ENCODE assay signal across 1 cellular context in the genomic region with DNA sequence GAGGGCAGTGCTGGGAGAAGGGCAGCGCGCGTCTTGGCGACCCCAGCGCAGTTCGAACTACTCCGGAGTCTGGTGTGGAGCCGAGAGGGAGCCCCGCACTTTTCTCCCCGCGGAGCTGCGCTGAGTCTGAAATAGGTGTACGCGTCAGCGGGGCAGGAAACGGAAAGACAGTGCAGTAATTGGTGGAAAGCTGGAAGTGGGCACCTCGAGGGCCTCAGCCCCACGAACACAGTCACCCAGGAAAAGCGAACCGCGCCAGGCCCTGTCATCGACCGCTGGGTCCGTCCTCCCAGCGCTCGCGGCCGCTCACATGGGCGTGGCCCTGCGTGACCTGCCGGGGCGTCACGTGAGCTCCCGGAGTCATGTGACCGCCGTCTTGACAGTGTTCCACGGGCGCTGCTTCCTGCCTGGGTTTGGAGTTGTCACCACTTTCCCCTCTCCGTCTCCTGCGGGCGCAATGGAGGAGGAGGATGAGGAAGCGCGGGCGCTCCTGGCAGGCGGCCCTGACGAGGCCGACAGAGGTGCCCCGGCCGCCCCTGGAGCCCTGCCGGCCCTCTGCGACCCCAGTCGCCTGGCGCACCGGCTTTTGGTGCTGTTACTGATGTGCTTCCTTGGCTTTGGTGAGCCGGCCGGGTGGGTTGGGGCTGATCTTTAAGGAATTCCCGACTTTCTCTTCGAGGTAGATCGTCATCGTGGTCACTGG.
TF ChIP-seq lines count a peak whose summit lies in the region.

A gene with protein sequence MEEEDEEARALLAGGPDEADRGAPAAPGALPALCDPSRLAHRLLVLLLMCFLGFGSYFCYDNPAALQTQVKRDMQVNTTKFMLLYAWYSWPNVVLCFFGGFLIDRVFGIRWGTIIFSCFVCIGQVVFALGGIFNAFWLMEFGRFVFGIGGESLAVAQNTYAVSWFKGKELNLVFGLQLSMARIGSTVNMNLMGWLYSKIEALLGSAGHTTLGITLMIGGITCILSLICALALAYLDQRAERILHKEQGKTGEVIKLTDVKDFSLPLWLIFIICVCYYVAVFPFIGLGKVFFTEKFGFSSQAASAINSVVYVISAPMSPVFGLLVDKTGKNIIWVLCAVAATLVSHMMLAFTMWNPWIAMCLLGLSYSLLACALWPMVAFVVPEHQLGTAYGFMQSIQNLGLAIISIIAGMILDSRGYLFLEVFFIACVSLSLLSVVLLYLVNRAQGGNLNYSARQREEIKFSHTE (plus strand): TSS at position 359 of the 703 bp plus-strand sequence. CDS start 99 bp downstream, at position 458.

TF ChIP-seq in K562, 482 proteins besides CTCF, POLR2A, EP300 and RAD21 (continued from another document and continues in another):
- TF ChIP-seq, protein P1, sequence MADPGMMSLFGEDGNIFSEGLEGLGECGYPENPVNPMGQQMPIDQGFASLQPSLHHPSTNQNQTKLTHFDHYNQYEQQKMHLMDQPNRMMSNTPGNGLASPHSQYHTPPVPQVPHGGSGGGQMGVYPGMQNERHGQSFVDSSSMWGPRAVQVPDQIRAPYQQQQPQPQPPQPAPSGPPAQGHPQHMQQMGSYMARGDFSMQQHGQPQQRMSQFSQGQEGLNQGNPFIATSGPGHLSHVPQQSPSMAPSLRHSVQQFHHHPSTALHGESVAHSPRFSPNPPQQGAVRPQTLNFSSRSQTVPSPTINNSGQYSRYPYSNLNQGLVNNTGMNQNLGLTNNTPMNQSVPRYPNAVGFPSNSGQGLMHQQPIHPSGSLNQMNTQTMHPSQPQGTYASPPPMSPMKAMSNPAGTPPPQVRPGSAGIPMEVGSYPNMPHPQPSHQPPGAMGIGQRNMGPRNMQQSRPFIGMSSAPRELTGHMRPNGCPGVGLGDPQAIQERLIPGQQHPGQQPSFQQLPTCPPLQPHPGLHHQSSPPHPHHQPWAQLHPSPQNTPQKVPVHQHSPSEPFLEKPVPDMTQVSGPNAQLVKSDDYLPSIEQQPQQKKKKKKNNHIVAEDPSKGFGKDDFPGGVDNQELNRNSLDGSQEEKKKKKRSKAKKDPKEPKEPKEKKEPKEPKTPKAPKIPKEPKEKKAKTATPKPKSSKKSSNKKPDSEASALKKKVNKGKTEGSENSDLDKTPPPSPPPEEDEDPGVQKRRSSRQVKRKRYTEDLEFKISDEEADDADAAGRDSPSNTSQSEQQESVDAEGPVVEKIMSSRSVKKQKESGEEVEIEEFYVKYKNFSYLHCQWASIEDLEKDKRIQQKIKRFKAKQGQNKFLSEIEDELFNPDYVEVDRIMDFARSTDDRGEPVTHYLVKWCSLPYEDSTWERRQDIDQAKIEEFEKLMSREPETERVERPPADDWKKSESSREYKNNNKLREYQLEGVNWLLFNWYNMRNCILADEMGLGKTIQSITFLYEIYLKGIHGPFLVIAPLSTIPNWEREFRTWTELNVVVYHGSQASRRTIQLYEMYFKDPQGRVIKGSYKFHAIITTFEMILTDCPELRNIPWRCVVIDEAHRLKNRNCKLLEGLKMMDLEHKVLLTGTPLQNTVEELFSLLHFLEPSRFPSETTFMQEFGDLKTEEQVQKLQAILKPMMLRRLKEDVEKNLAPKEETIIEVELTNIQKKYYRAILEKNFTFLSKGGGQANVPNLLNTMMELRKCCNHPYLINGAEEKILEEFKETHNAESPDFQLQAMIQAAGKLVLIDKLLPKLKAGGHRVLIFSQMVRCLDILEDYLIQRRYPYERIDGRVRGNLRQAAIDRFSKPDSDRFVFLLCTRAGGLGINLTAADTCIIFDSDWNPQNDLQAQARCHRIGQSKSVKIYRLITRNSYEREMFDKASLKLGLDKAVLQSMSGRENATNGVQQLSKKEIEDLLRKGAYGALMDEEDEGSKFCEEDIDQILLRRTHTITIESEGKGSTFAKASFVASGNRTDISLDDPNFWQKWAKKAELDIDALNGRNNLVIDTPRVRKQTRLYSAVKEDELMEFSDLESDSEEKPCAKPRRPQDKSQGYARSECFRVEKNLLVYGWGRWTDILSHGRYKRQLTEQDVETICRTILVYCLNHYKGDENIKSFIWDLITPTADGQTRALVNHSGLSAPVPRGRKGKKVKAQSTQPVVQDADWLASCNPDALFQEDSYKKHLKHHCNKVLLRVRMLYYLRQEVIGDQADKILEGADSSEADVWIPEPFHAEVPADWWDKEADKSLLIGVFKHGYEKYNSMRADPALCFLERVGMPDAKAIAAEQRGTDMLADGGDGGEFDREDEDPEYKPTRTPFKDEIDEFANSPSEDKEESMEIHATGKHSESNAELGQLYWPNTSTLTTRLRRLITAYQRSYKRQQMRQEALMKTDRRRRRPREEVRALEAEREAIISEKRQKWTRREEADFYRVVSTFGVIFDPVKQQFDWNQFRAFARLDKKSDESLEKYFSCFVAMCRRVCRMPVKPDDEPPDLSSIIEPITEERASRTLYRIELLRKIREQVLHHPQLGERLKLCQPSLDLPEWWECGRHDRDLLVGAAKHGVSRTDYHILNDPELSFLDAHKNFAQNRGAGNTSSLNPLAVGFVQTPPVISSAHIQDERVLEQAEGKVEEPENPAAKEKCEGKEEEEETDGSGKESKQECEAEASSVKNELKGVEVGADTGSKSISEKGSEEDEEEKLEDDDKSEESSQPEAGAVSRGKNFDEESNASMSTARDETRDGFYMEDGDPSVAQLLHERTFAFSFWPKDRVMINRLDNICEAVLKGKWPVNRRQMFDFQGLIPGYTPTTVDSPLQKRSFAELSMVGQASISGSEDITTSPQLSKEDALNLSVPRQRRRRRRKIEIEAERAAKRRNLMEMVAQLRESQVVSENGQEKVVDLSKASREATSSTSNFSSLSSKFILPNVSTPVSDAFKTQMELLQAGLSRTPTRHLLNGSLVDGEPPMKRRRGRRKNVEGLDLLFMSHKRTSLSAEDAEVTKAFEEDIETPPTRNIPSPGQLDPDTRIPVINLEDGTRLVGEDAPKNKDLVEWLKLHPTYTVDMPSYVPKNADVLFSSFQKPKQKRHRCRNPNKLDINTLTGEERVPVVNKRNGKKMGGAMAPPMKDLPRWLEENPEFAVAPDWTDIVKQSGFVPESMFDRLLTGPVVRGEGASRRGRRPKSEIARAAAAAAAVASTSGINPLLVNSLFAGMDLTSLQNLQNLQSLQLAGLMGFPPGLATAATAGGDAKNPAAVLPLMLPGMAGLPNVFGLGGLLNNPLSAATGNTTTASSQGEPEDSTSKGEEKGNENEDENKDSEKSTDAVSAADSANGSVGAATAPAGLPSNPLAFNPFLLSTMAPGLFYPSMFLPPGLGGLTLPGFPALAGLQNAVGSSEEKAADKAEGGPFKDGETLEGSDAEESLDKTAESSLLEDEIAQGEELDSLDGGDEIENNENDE (IDR thresholded peaks at IDR 0.05; ENCODE audit: low read depth, low read length), result no peak
- TF ChIP-seq CEBPB (tag; IDR thresholded peaks at IDR 0.05) (no peak), ZNF282 (CRISPR knock-in tag; IDR thresholded peaks at IDR 0.05) (no peak), JUNB (CRISPR knock-in tag; conservative IDR thresholded peaks at IDR 0.05) (no peak), ZNF354B (CRISPR knock-in tag; IDR thresholded peaks at IDR 0.05) (no peak), BHLHE40 (IDR thresholded peaks at IDR 0.05; ENCODE audit: low read length) (peak; percentile 99), CXXC5 (CRISPR knock-in tag; IDR thresholded peaks at IDR 0.05) (peak; percentile 97), POLR3A (IDR thresholded peaks at IDR 0.05; ENCODE audit: borderline replicate concordance, extremely low read depth, insufficient read depth, insufficient read length) (no peak), KDM2B (CRISPR knock-in tag; IDR thresholded peaks at IDR 0.05) (peak; percentile 56; the same call in 1 of the 2 replicates), ZBED1 (IDR thresholded peaks at IDR 0.05) (no peak), ZNF316 (IDR thresholded peaks at IDR 0.05) (no peak), MAFG (tag; conservative IDR thresholded peaks at IDR 0.05) (no peak), ARID1B (IDR thresholded peaks at IDR 0.05) (peak; percentile 38), ETV6 (IDR thresholded peaks at IDR 0.05; ENCODE audit: borderline replicate concordance in 1 of 2, low read depth in 2 of 2, low read length in 1 of 2) (no peak), ETV6 (CRISPR knock-in tag; IDR thresholded peaks at IDR 0.05; ENCODE audit: borderline replicate concordance) (no peak), TAF15 (IDR thresholded peaks at IDR 0.05; ENCODE audit: low read depth, low read length) (no peak), ZNF785 (CRISPR knock-in tag; IDR thresholded peaks at IDR 0.05) (no peak), TCF7L2 (IDR thresholded peaks at IDR 0.05; ENCODE audit: low read depth, low read length) (no peak), SRSF9 (IDR thresholded peaks at IDR 0.05; ENCODE audit: borderline replicate concordance, low read depth, low read length) (no peak), NFXL1 (CRISPR knock-in tag; IDR thresholded peaks at IDR 0.05) (no peak), GABPB2 (CRISPR knock-in tag; conservative IDR thresholded peaks at IDR 0.05) (no peak), ZNF431 (CRISPR knock-in tag; IDR thresholded peaks at IDR 0.05) (no peak), ELF2 (CRISPR knock-in tag; IDR thresholded peaks at IDR 0.05) (0 out of 2 replicates have a peak, but pooled peaks have one; percentile 62), MEIS2 (IDR thresholded peaks at IDR 0.05; ENCODE audit: partially characterized antibody) (peak; percentile 48), IRF2 (CRISPR knock-in tag; IDR thresholded peaks at IDR 0.05) (no peak), SREBF1 (IDR thresholded peaks at IDR 0.05; ENCODE audit: borderline replicate concordance, low read depth, low read length) (no peak), NFRKB (IDR thresholded peaks at IDR 0.05; ENCODE audit: low read depth) (no peak), STAG1 (CRISPR knock-in tag; IDR thresholded peaks at IDR 0.05; ENCODE audit: borderline replicate concordance) (no peak), PHB2 (IDR thresholded peaks at IDR 0.05; ENCODE audit: low read depth) (no peak), ZNF764 (CRISPR knock-in tag; IDR thresholded peaks at IDR 0.05; ENCODE audit: low read depth) (no peak), KHSRP (IDR thresholded peaks at IDR 0.05) (no peak), ZNF3 (CRISPR knock-in tag; IDR thresholded peaks at IDR 0.05) (no peak), SMARCC2 (IDR thresholded peaks at IDR 0.05; ENCODE audit: low read depth) (no peak)
- TF ChIP-seq, protein P2, sequence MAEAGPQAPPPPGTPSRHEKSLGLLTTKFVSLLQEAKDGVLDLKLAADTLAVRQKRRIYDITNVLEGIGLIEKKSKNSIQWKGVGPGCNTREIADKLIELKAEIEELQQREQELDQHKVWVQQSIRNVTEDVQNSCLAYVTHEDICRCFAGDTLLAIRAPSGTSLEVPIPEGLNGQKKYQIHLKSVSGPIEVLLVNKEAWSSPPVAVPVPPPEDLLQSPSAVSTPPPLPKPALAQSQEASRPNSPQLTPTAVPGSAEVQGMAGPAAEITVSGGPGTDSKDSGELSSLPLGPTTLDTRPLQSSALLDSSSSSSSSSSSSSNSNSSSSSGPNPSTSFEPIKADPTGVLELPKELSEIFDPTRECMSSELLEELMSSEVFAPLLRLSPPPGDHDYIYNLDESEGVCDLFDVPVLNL (CRISPR knock-in tag; IDR thresholded peaks at IDR 0.05; ENCODE audit: low read depth), result no peak
- TF ChIP-seq, protein P3, sequence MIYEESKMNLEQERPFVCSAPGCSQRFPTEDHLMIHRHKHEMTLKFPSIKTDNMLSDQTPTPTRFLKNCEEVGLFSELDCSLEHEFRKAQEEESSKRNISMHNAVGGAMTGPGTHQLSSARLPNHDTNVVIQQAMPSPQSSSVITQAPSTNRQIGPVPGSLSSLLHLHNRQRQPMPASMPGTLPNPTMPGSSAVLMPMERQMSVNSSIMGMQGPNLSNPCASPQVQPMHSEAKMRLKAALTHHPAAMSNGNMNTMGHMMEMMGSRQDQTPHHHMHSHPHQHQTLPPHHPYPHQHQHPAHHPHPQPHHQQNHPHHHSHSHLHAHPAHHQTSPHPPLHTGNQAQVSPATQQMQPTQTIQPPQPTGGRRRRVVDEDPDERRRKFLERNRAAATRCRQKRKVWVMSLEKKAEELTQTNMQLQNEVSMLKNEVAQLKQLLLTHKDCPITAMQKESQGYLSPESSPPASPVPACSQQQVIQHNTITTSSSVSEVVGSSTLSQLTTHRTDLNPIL (CRISPR knock-in tag; IDR thresholded peaks at IDR 0.05), result no peak
- TF ChIP-seq, protein P4, sequence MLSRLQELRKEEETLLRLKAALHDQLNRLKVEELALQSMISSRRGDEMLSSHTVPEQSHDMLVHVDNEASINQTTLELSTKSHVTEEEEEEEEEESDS (CRISPR knock-in tag; IDR thresholded peaks at IDR 0.05), result no peak
- TF ChIP-seq, protein P5, sequence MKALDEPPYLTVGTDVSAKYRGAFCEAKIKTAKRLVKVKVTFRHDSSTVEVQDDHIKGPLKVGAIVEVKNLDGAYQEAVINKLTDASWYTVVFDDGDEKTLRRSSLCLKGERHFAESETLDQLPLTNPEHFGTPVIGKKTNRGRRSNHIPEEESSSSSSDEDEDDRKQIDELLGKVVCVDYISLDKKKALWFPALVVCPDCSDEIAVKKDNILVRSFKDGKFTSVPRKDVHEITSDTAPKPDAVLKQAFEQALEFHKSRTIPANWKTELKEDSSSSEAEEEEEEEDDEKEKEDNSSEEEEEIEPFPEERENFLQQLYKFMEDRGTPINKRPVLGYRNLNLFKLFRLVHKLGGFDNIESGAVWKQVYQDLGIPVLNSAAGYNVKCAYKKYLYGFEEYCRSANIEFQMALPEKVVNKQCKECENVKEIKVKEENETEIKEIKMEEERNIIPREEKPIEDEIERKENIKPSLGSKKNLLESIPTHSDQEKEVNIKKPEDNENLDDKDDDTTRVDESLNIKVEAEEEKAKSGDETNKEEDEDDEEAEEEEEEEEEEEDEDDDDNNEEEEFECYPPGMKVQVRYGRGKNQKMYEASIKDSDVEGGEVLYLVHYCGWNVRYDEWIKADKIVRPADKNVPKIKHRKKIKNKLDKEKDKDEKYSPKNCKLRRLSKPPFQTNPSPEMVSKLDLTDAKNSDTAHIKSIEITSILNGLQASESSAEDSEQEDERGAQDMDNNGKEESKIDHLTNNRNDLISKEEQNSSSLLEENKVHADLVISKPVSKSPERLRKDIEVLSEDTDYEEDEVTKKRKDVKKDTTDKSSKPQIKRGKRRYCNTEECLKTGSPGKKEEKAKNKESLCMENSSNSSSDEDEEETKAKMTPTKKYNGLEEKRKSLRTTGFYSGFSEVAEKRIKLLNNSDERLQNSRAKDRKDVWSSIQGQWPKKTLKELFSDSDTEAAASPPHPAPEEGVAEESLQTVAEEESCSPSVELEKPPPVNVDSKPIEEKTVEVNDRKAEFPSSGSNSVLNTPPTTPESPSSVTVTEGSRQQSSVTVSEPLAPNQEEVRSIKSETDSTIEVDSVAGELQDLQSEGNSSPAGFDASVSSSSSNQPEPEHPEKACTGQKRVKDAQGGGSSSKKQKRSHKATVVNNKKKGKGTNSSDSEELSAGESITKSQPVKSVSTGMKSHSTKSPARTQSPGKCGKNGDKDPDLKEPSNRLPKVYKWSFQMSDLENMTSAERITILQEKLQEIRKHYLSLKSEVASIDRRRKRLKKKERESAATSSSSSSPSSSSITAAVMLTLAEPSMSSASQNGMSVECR (CRISPR knock-in tag; IDR thresholded peaks at IDR 0.05), result peak; percentile 99
- TF ChIP-seq, protein P6, sequence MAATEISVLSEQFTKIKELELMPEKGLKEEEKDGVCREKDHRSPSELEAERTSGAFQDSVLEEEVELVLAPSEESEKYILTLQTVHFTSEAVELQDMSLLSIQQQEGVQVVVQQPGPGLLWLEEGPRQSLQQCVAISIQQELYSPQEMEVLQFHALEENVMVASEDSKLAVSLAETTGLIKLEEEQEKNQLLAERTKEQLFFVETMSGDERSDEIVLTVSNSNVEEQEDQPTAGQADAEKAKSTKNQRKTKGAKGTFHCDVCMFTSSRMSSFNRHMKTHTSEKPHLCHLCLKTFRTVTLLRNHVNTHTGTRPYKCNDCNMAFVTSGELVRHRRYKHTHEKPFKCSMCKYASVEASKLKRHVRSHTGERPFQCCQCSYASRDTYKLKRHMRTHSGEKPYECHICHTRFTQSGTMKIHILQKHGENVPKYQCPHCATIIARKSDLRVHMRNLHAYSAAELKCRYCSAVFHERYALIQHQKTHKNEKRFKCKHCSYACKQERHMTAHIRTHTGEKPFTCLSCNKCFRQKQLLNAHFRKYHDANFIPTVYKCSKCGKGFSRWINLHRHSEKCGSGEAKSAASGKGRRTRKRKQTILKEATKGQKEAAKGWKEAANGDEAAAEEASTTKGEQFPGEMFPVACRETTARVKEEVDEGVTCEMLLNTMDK (IDR thresholded peaks at IDR 0.05; ENCODE audit: borderline replicate concordance, insufficient read depth, low read depth, low read length, poor library complexity, severe bottlenecking), result peak; percentile 12
